Comparison of ENCODE assay signal across 8 cellular contexts in the genomic region with DNA sequence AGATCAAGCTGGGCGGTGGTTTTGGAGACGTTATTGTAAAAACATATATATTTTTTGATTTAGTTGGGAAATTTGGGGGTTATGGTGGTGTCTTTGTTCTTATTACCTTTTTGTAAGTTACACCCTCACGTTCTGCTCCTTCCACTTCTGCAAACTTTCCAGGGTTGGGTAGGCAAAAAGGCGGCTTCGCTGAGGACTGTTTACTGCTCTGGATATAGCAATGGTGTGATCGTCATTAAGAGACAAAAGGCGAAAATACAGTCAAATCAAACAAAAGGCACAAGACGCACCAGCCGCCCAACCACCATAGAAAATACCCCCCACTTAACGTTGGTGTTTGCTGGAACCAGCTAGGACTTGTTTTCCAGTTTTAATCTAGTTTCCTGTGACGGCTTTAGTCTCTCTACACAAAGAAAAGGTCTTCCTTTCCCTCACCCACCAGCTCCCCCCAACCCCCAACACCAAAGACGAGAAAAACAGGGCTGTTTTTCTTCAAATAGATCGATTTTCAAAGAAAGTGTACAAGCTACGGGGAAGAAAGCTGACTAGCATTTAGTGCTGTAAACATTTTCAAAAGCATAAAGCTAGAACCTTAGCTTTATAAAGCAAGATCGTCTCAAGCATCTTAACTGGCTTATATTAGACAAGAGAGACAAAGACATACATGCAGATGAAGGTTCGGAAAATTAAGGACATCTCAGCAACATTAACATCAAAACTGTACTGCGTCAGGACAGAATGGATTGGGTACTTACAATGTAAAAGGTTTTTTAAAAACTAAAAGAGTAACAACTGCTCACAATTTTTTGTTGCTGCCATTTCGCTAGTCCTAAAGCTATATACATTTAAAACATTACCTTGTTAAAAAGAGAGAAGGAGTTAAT. TPM values are rescaled to one million over a fixed set of nuclear protein-coding genes. Genes with fewer than 3 reads are reported as not detected.
A peak's percentile ranks its signal among the peaks of the same experiment; 100 is the strongest.
DNase-seq lines count a peak whose midpoint lies in the region; ATAC-seq and TF ChIP-seq lines count a peak whose summit lies in the region.

No MANE protein-coding gene starts in this region.

- TF ChIP-seq POLR2A in GM19193 (IDR thresholded peaks at IDR 0.05; ENCODE audit: extremely low read depth, insufficient read depth, insufficient read length) (peak; percentile 36), adrenal gland (IDR thresholded peaks at IDR 0.05) (no peak)

- H3K27ac ChIP-seq in 22Rv1 (peak overlapping the region; percentile 100), OCI-LY1 (ENCODE audit: low read depth, low read length, poor library complexity, severe bottlenecking) (peak overlapping the region; percentile 95), adrenal gland (peak overlapping the region; percentile 97 to 100 (median 100))

- no peaks in the 10 kb centered on the region for H3K9me2 ChIP-seq in OCI-LY1 (ENCODE audit: low read depth, low read length)

- peak overlapping the region; percentile 86 for H3K9ac ChIP-seq in OCI-LY1 (ENCODE audit: low read length)
- peak overlapping the region; percentile 99 for H3K9ac ChIP-seq in skeletal muscle satellite cell (ENCODE audit: low read depth, low read length)

- H3K79me2 ChIP-seq in OCI-LY1 (ENCODE audit: insufficient read depth, low read length): peaks cover 8% of the 10 kb centered on the region; the same call in 1 of the 2 replicates

- peaks cover 62% of the 10 kb centered on the region for H3K4me1 ChIP-seq in OCI-LY1 (ENCODE audit: insufficient read depth, low read length, severe bottlenecking)
- H3K4me1 ChIP-seq in adrenal gland (replicated peaks in 1 of 2): peaks cover 48 to 59% of the 10 kb centered on the region in 2 donors
- peaks cover 58% of the 10 kb centered on the region for H3K4me1 ChIP-seq in skeletal muscle satellite cell (ENCODE audit: control insufficient read depth, insufficient read depth, low read length)

- intact Hi-C loops in adrenal gland (cut with DNase I): no loop called here

- no peaks in the 10 kb centered on the region for H3K27me3 ChIP-seq in OCI-LY1 (ENCODE audit: insufficient read depth, low read length)
- H3K27me3 ChIP-seq in adrenal gland: no peaks in the 10 kb centered on the region
- H3K27me3 ChIP-seq in skeletal muscle satellite cell (ENCODE audit: control insufficient read depth, insufficient read depth, low read length): no peaks in the 10 kb centered on the region

- TF ChIP-seq CTCF in 22Rv1 (IDR thresholded peaks at IDR 0.05) (no peak), OCI-LY1 (IDR thresholded peaks at IDR 0.05; ENCODE audit: low read length) (no peak), adrenal gland (IDR thresholded peaks at IDR 0.05) (no peak)

- whole genome bisulfite sequencing in adrenal gland, 4 donors: 33 to 43% (median 39%) methylated on average over 18 of the region's 18 CpGs

- peak overlapping the region; percentile 85 for H3K4me2 ChIP-seq in OCI-LY1 (ENCODE audit: low read length)
- H3K4me2 ChIP-seq in skeletal muscle satellite cell (ENCODE audit: low read length): peak overlapping the region; percentile 98

- DNase-seq in adrenal gland (no peak), hepatic stellate cell (ENCODE audit: low spot score) (no peak)

- no peaks in the 10 kb centered on the region for H3F3A ChIP-seq in OCI-LY1 (ENCODE audit: insufficient read depth, low read length)

- H3K9me3 ChIP-seq in OCI-LY1 (ENCODE audit: low read length): no peaks in the 10 kb centered on the region
- no peaks in the 10 kb centered on the region for H3K9me3 ChIP-seq in adrenal gland (replicated peaks in 1 of 3)
- H3K9me3 ChIP-seq in skeletal muscle satellite cell (replicated peaks; ENCODE audit: low read length): no peaks in the 10 kb centered on the region

- H4K20me1 ChIP-seq in OCI-LY1 (ENCODE audit: insufficient read depth, low read length): no peaks in the 10 kb centered on the region

- no peak for ATAC-seq in GM19351 (IDR thresholded peaks at IDR 0.05; ENCODE audit: unreplicated experiment)

- H3K36me3 ChIP-seq in OCI-LY1 (ENCODE audit: insufficient read depth, low read length): peaks cover 7% of the 10 kb centered on the region; the same call in 1 of the 2 replicates
- no peaks in the 10 kb centered on the region for H3K36me3 ChIP-seq in adrenal gland (replicated peaks in 1 of 2)
- H3K36me3 ChIP-seq in skeletal muscle satellite cell (ENCODE audit: insufficient read depth, low read length): peaks cover 6% of the 10 kb centered on the region

- H2AFZ ChIP-seq in OCI-LY1 (ENCODE audit: low read length): no peak overlapping the region

- H3K4me3 ChIP-seq in OCI-LY1 (ENCODE audit: low read depth, low read length, poor library complexity, severe bottlenecking) (peak overlapping the region; percentile 79), adrenal gland (peak overlapping the region; percentile 19 to 92 (median 32)), iPS-11a (ENCODE audit: low read depth, low read length) (peak overlapping the region; percentile 82), skeletal muscle satellite cell (ENCODE audit: low read length) (peak overlapping the region; percentile 74)

RNA-seq across cellular contexts. Expression of gene SETD1B, which starts 2.0 kb away (rescaled TPM):
- total RNA-seq in adrenal gland: 10 to 100 TPM in 7 of 8 donors, 1 to 10 TPM in 1; 5.3 to 25.9 (median 13.6) TPM
- 10 to 100 TPM in 1 of 3 donors, 1 to 10 TPM in 2; 5.0 to 27.3 (median 9.0) TPM for polyA plus RNA-seq in adrenal gland
- total RNA-seq in skeletal muscle satellite cell (2012; rRNA removed): 3.7 and 3.8 TPM in 2 replicates

RNA-seq across cellular contexts. Expression of gene RHOF, which starts 8.4 kb away (rescaled TPM):
- 10 to 100 TPM in 7 of 8 donors, 1 to 10 TPM in 1; 7.7 to 49.5 (median 24.9) TPM for total RNA-seq in adrenal gland
- 10 to 100 TPM in 1 of 3 donors, 1 to 10 TPM in 2; 4.1 to 14.5 (median 9.3) TPM for polyA plus RNA-seq in adrenal gland
- total RNA-seq in skeletal muscle satellite cell (2012; rRNA removed): 5.6 and 7.2 TPM in 2 replicates

RNA-seq across cellular contexts. Expression of gene HPD, which starts 56.8 kb away (rescaled TPM):
- total RNA-seq in adrenal gland: 10 to 100 TPM in 2 of 8 donors, 1 to 10 TPM in 6; 1.6 to 13.0 (median 4.1) TPM
- 1 to 10 TPM; 3.4 to 7.9 (median 4.4) TPM for polyA plus RNA-seq in adrenal gland
- 0.76 and 2.4 TPM in 2 replicates for total RNA-seq in skeletal muscle satellite cell (2012; rRNA removed)
